8 cellular contexts compared by ENCODE assay signal in the genomic region with DNA sequence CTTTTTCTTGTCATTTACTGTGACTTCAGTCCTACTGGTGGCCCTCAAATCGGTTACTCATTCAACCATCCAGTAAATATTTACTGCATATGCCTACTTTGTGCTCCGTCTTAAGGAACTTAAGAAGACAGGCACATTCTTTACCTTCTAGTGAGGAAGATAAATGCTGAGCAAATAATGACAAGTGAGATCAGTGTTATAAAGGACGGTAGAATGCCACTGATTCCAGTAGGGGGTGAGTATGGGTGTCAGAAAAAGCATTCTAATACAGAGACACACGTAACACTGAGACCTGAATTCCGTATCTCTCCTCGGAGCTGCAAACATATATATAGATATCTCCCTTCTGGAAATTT. TPM values are rescaled to one million over a fixed set of nuclear protein-coding genes. Genes with fewer than 3 reads are reported as not detected.
A peak's percentile ranks its signal among the peaks of the same experiment; 100 is the strongest.
DNase-seq lines count a peak whose midpoint lies in the region; ATAC-seq, FAIRE-seq and TF ChIP-seq lines count a peak whose summit lies in the region.

No MANE protein-coding gene starts in this region.

- dilution Hi-C loops in keratinocyte (cut with MboI; ENCODE audit: extremely low pct_ligation_motif_present, low sequenced_read_pairs): no loop called here

- peak overlapping the region; percentile 84 to 100 (median 90) for H3K4me3 ChIP-seq in keratinocyte (ENCODE audit: control insufficient read depth in 2 of 3, extremely low read depth in 1 of 3, insufficient read depth in 2 of 3, low read depth in 1 of 3, low read length in 3 of 3)

- no peaks in the 10 kb centered on the region for H3K9me3 ChIP-seq in keratinocyte (ENCODE audit: control insufficient read depth, low read depth, low read length)

- no peaks in the 10 kb centered on the region for H4K20me1 ChIP-seq in keratinocyte (ENCODE audit: control insufficient read depth, extremely low read depth, insufficient read depth, low read length)

- peaks cover 45% of the 10 kb centered on the region for H3K4me1 Mint-ChIP-seq in activated naive CD4-positive, alpha-beta T cell treated with anti-CD3 and anti-CD28 coated beads for 36 hours (ENCODE audit: low read depth)
- H3K4me1 Mint-ChIP-seq in activated T-helper 17 cell treated with anti-CD3 and anti-CD28 coated beads, Interleukin-2, amount 50 U/mL, for 72 hours: peaks cover 23% of the 10 kb centered on the region
- H3K4me1 Mint-ChIP-seq in type B pancreatic cell (ENCODE audit: unreplicated experiment): peaks cover 18% of the 10 kb centered on the region

- no peak for DNase-seq in activated naive CD4-positive, alpha-beta T cell treated with anti-CD3 and anti-CD28 coated beads for 36 hours
- DNase-seq in activated naive CD4-positive, alpha-beta T cell (lab: John Stamatoyannopoulos, UW): no peak
- DNase-seq in keratinocyte (ENCODE audit: low read depth, low spot score) (no peak), type B pancreatic cell (ENCODE audit: extremely low spot score, unreplicated experiment) (no peak), SK-N-DZ (ENCODE audit: low spot score) (no peak), NCI-H1105 treated with DMSO at 0.1 percent for 48 hours (lab: John Stamatoyannopoulos, UW) (no peak)

- H3K36me3 ChIP-seq in keratinocyte (ENCODE audit: control insufficient read depth in 2 of 2, extremely low read depth in 1 of 2, insufficient read depth in 2 of 2, low read length in 2 of 2): peaks cover 9 to 15% of the 10 kb centered on the region in 2 experiments

- H3K4me3 Mint-ChIP-seq in activated naive CD4-positive, alpha-beta T cell treated with anti-CD3 and anti-CD28 coated beads for 36 hours: peak overlapping the region; percentile 95
- peak overlapping the region; percentile 92 for H3K4me3 Mint-ChIP-seq in activated T-helper 17 cell treated with anti-CD3 and anti-CD28 coated beads, Interleukin-2, amount 50 U/mL, for 72 hours
- H3K4me3 Mint-ChIP-seq in type B pancreatic cell: peak overlapping the region; percentile 99

- peaks cover 17% of the 10 kb centered on the region for H3K36me3 Mint-ChIP-seq in activated naive CD4-positive, alpha-beta T cell treated with anti-CD3 and anti-CD28 coated beads for 36 hours (ENCODE audit: low read depth)
- H3K36me3 Mint-ChIP-seq in activated T-helper 17 cell treated with anti-CD3 and anti-CD28 coated beads, Interleukin-2, amount 50 U/mL, for 72 hours (ENCODE audit: low read depth): peaks cover 43% of the 10 kb centered on the region
- H3K36me3 Mint-ChIP-seq in type B pancreatic cell: peaks cover 4% of the 10 kb centered on the region

- H3K9ac ChIP-seq in keratinocyte (ENCODE audit: control insufficient read depth, extremely low read depth, insufficient read depth, low read length): no peak overlapping the region

- H3K27me3 Mint-ChIP-seq in activated naive CD4-positive, alpha-beta T cell treated with anti-CD3 and anti-CD28 coated beads for 36 hours (ENCODE audit: low read depth): no peaks in the 10 kb centered on the region
- H3K27me3 Mint-ChIP-seq in activated T-helper 17 cell treated with anti-CD3 and anti-CD28 coated beads, Interleukin-2, amount 50 U/mL, for 72 hours: no peaks in the 10 kb centered on the region
- H3K27me3 Mint-ChIP-seq in type B pancreatic cell: no peaks in the 10 kb centered on the region

- H3K9me3 Mint-ChIP-seq in activated naive CD4-positive, alpha-beta T cell treated with anti-CD3 and anti-CD28 coated beads for 36 hours: no peaks in the 10 kb centered on the region
- H3K9me3 Mint-ChIP-seq in activated T-helper 17 cell treated with anti-CD3 and anti-CD28 coated beads, Interleukin-2, amount 50 U/mL, for 72 hours: no peaks in the 10 kb centered on the region
- no peaks in the 10 kb centered on the region for H3K9me3 Mint-ChIP-seq in type B pancreatic cell

- H3K27me3 ChIP-seq in keratinocyte (ENCODE audit: control insufficient read depth, extremely low read depth, insufficient read depth, low read length): no peaks in the 10 kb centered on the region

- CTCF ChIA-PET in activated naive CD4-positive, alpha-beta T cell treated with anti-CD3 and anti-CD28 coated beads for 36 hours (lab: Charles Lee): interaction anchor here (1.0 kb wide), 1 partner anchor 36 kb away, joined by 3 read pairs; no protein-coding TSS in a partner anchor

- peak overlapping the region; percentile 95 for H3K27ac Mint-ChIP-seq in activated naive CD4-positive, alpha-beta T cell treated with anti-CD3 and anti-CD28 coated beads for 36 hours
- H3K27ac Mint-ChIP-seq in activated T-helper 17 cell treated with anti-CD3 and anti-CD28 coated beads, Interleukin-2, amount 50 U/mL, for 72 hours: peak overlapping the region; percentile 94
- H3K27ac Mint-ChIP-seq in type B pancreatic cell: peak overlapping the region; percentile 95

- H3K27ac ChIP-seq in keratinocyte (ENCODE audit: control insufficient read depth, insufficient read depth, low read length): no peak overlapping the region

- peaks cover 17% of the 10 kb centered on the region for H3K4me1 ChIP-seq in keratinocyte (ENCODE audit: control insufficient read depth, extremely low read depth, insufficient read depth, low read length)

- H2AFZ ChIP-seq in keratinocyte (ENCODE audit: control insufficient read depth, low read length): peak overlapping the region; percentile 51

- H3K4me2 ChIP-seq in keratinocyte (ENCODE audit: control insufficient read depth, extremely low read depth, insufficient read depth, low read depth, low read length): peak overlapping the region; percentile 78

- TF ChIP-seq CTCF in keratinocyte (optimal IDR thresholded peaks at IDR 0.05 in 1 of 3, IDR thresholded peaks at IDR 0.05 in 1 of 3, conservative IDR thresholded peaks at IDR 0.05 in 1 of 3; ENCODE audit: extremely low read depth in 1 of 3, insufficient read depth in 2 of 3, low read length in 3 of 3): no peak
- peak; percentile 18 for TF ChIP-seq CTCF in type B pancreatic cell (conservative IDR thresholded peaks at IDR 0.05)

- ATAC-seq in activated T-helper 17 cell treated with anti-CD3 and anti-CD28 coated beads, Interleukin-2, amount 50 U/mL, for 72 hours (replicated peaks): no peak
- ATAC-seq in HG03354 (IDR thresholded peaks at IDR 0.05; ENCODE audit: poor library complexity, severe bottlenecking, unreplicated experiment): no peak

- intact Hi-C loops in activated naive CD4-positive, alpha-beta T cell treated with anti-CD3 and anti-CD28 coated beads for 36 hours (cut with micrococcal nuclease): loop anchor here (2.0 kb wide), 1 partner anchor 56 kb away; no protein-coding TSS in a partner anchor

- H3K79me2 ChIP-seq in keratinocyte (ENCODE audit: control insufficient read depth, insufficient read depth, low read length): peaks cover 23% of the 10 kb centered on the region

- no peak for FAIRE-seq in keratinocyte (lab: Jason Lieb, UNC)

- no peaks in the 10 kb centered on the region for H3K9me1 ChIP-seq in keratinocyte (ENCODE audit: control insufficient read depth, extremely low read depth, insufficient read depth, low read length)

RNA-seq across cellular contexts. Expression of a gene that starts 1.6 kb away (rescaled TPM):
- 1 to 10 TPM; 2.3 to 2.7 TPM for total RNA-seq in activated naive CD4-positive, alpha-beta T cell treated with anti-CD3 and anti-CD28 coated beads for 36 hours
- 1 to 10 TPM; 2.2 to 2.3 TPM for total RNA-seq in activated T-helper 17 cell treated with anti-CD3 and anti-CD28 coated beads, Interleukin-2, amount 50 U/mL, for 72 hours
- polyA plus RNA-seq in keratinocyte: 5.0 to 11.0 TPM (median 8.4 TPM) in 3 replicates
- polyA plus RNA-seq in keratinocyte (2011; ENCODE audit: low read depth): 9.7 TPM
- 5.2 and 7.7 TPM in 2 replicates for polyA plus RNA-seq in keratinocyte (2011; cell fraction: cytosol; rRNA removed)
- 9.2 and 12.7 TPM in 2 replicates for polyA plus RNA-seq in keratinocyte (2011; cell fraction: nucleus; rRNA removed)
- 5.8 and 7.9 TPM in 2 replicates for polyA plus RNA-seq in keratinocyte (2012; ENCODE audit: low replicate concordance)
- 1.9 to 4.9 TPM (median 3.5 TPM) in 3 replicates for polyA minus RNA-seq in keratinocyte
- 5.9 TPM for polyA minus RNA-seq in keratinocyte (2011; cell fraction: cytosol; rRNA and poly(A)+ RNA removed)
- polyA minus RNA-seq in keratinocyte (2011; cell fraction: nucleus; rRNA and poly(A)+ RNA removed): 5.1 and 10.7 TPM in 2 replicates
- total RNA-seq in type B pancreatic cell (ENCODE audit: low replicate concordance): 12.1 and 12.2 TPM in 2 replicates
- polyA plus RNA-seq in SK-N-DZ (2014; cell fraction: cytosol; rRNA removed): 1.7 and 3.2 TPM in 2 replicates
- polyA plus RNA-seq in SK-N-DZ (2014; cell fraction: nucleus; rRNA removed): 3.0 and 4.1 TPM in 2 replicates

RNA-seq across cellular contexts. Expression of a gene that starts 38.2 kb away (rescaled TPM):
- 10 to 100 TPM; 50.3 to 54.1 TPM for total RNA-seq in activated naive CD4-positive, alpha-beta T cell treated with anti-CD3 and anti-CD28 coated beads for 36 hours
- 10 to 100 TPM; 50.1 to 84.8 TPM for total RNA-seq in activated T-helper 17 cell treated with anti-CD3 and anti-CD28 coated beads, Interleukin-2, amount 50 U/mL, for 72 hours
- polyA plus RNA-seq in keratinocyte: 16.3 to 32.8 TPM (median 25.8 TPM) in 3 replicates
- polyA plus RNA-seq in keratinocyte (2011; ENCODE audit: low read depth): 197 TPM
- 6.4 and 15.7 TPM in 2 replicates for polyA plus RNA-seq in keratinocyte (2011; cell fraction: cytosol; rRNA removed)
- polyA plus RNA-seq in keratinocyte (2011; cell fraction: nucleus; rRNA removed): 67.5 and 84.3 TPM in 2 replicates
- 9.6 and 34.0 TPM in 2 replicates for polyA plus RNA-seq in keratinocyte (2012; ENCODE audit: low replicate concordance)
- polyA minus RNA-seq in keratinocyte: 6.8 to 68.1 TPM (median 18.0 TPM) in 3 replicates
- 14.0 TPM for polyA minus RNA-seq in keratinocyte (2011; cell fraction: cytosol; rRNA and poly(A)+ RNA removed)
- 27.6 and 45.1 TPM in 2 replicates for polyA minus RNA-seq in keratinocyte (2011; cell fraction: nucleus; rRNA and poly(A)+ RNA removed)
- total RNA-seq in type B pancreatic cell (ENCODE audit: low replicate concordance): 62.1 and 65.1 TPM in 2 replicates
- 38.6 and 50.8 TPM in 2 replicates for polyA plus RNA-seq in SK-N-DZ (2014; cell fraction: cytosol; rRNA removed)
- 108 and 120 TPM in 2 replicates for polyA plus RNA-seq in SK-N-DZ (2014; cell fraction: nucleus; rRNA removed)
